11 cellular contexts compared by ENCODE assay signal in genomic region chr5:152688561-152689274, GRCh38.
DNase-seq lines count a peak whose midpoint lies in the region; ATAC-seq, FAIRE-seq and TF ChIP-seq lines count a peak whose summit lies in the region.
"Had no signal": no experiment of that assay in that cellular context is flagged by ENCODE, and none has a peak within 500 bp of the region (broad histone marks: within the 10 kb centered on the region; RNA-seq: fewer than 3 reads in every experiment).

No MANE protein-coding gene starts in this region.

- CTCF ChIA-PET in H1 (lab: Charles Lee; ENCODE audit: partially characterized antibody) = interaction anchor here (0.5 kb wide), 1 partner anchor 294 kb away, joined by 3 read pairs; no protein-coding TSS in a partner anchor

- no peak overlapping the region for H3K27ac ChIP-seq in H1 (ENCODE audit: low read depth, low read length)

- no peaks in the 10 kb centered on the region for H3K4me1 ChIP-seq in H1 (replicated peaks in 1 of 4; ENCODE audit: control insufficient read depth in 3 of 4, insufficient read depth in 4 of 4, low read length in 3 of 4)

- H2BK120ac ChIP-seq in H1 (replicated peaks; ENCODE audit: low read depth, low read length) = no peak overlapping the region

- H3K27ac Mint-ChIP-seq in nephron = peak overlapping the region; percentile 33 to 80 (median 75)

- WGBS in H1 (ENCODE audit: extremely low coverage in 1 of 2, insufficient coverage in 1 of 2, insufficient read length in 1 of 2, insufficient replicate concordance in 2 of 2, low coverage in 1 of 2, low lambda C conversion rate in 2 of 2, missing lambda C conversion rate in 1 of 2), 2 experiments = 94% methylated on average over 3 of the region's 3 CpGs; no CpG with 5 or more reads in 1 of the 2 experiments

- TF ChIP-seq EP300 in H1 (IDR thresholded peaks at IDR 0.05; ENCODE audit: borderline replicate concordance in 1 of 2, low read depth in 2 of 2, low read length in 2 of 2) = no peak

- peaks cover 14% of the 10 kb centered on the region in 2 experiments for H3K9me3 ChIP-seq in H1 (ENCODE audit: insufficient read depth in 2 of 2, low read depth in 1 of 2, low read length in 1 of 2)

- H2BK15ac ChIP-seq in H1 (ENCODE audit: low read length) = no peak overlapping the region

- no peaks in the 10 kb centered on the region for H3K36me3 ChIP-seq in H1 (ENCODE audit: control insufficient read depth in 2 of 4, insufficient read depth in 4 of 4, low read length in 3 of 4)

- no peaks in the 10 kb centered on the region for H4K20me1 ChIP-seq in H1 (replicated peaks in 1 of 2; ENCODE audit: control insufficient read depth in 1 of 2, insufficient read depth in 2 of 2, low read length in 2 of 2)

- H3K27me3 ChIP-seq in H1 (replicated peaks in 1 of 4; ENCODE audit: control insufficient read depth in 3 of 4, extremely low read depth in 1 of 4, insufficient read depth in 3 of 4, low read length in 3 of 4) = no peaks in the 10 kb centered on the region

- DNase-seq in DMS53 (lab: John Stamatoyannopoulos, UW) = peak; percentile 76
- DNase-seq in NCI-H2227 treated with DMSO at 0.1 percent for 48 hours (lab: John Stamatoyannopoulos, UW) = peak; percentile 28
- no peak for DNase-seq in H1 (ENCODE audit: low read depth in 1 of 2, low spot score in 2 of 2)
- DNase-seq in G401 (ENCODE audit: low spot score) = no peak
- no peak for DNase-seq in AML-193 (lab: John Stamatoyannopoulos, UW)
- DNase-seq: activated CD4-positive, alpha-beta T cell treated with anti-CD3 and anti-CD28 coated beads for 1 hour; cerebellar nuclear complex; GDM1 had no signal

- peaks cover 15% of the 10 kb centered on the region for H3K9me3 Mint-ChIP-seq in nephron

- no peak overlapping the region for H2AK5ac ChIP-seq in H1 (ENCODE audit: low read depth, low read length)

- no peak for TF ChIP-seq RAD21 in H1 (IDR thresholded peaks at IDR 0.05 in 1 of 2, conservative IDR thresholded peaks at IDR 0.05 in 1 of 2; ENCODE audit: low read depth in 2 of 2, low read length in 2 of 2)

- no peak for FAIRE-seq in H1 (lab: Jason Lieb, UNC)

- H3K4me1 Mint-ChIP-seq in nephron = peaks cover 9% of the 10 kb centered on the region

- H3K27me3 Mint-ChIP-seq in nephron (ENCODE audit: low read depth) = no peaks in the 10 kb centered on the region

- H3K4me3 Mint-ChIP-seq in nephron = no peak overlapping the region

- H3K23ac ChIP-seq in H1 (ENCODE audit: insufficient read length) = no peak overlapping the region

- H4K5ac ChIP-seq in H1 (ENCODE audit: insufficient read length, low read depth, low read length) = no peak overlapping the region

- in situ Hi-C loops in G401 (cut with HindIII; ENCODE audit: low sequenced_read_pairs) = no loop called here

- no peak overlapping the region for H2BK12ac ChIP-seq in H1 (ENCODE audit: low read depth, low read length)

- H3K4me2 ChIP-seq in H1 (ENCODE audit: insufficient read depth in 1 of 2, low read depth in 2 of 2, low read length in 2 of 2) = no peak overlapping the region

- H3K36me3 Mint-ChIP-seq in nephron (ENCODE audit: low read depth) = no peaks in the 10 kb centered on the region

- H4K91ac ChIP-seq in H1 (replicated peaks; ENCODE audit: insufficient read length, low read length) = no peak overlapping the region

- TF ChIP-seq CTCF in H1 (IDR thresholded peaks at IDR 0.05; ENCODE audit: control extremely low read depth in 1 of 3, insufficient read depth in 1 of 3, low read depth in 1 of 3, low read length in 3 of 3) (no peak), nephron (IDR thresholded peaks at IDR 0.05; ENCODE audit: unreplicated experiment in 3 of 3) (no peak)

- H3K79me2 ChIP-seq in H1 (ENCODE audit: control insufficient read depth in 1 of 2, insufficient read depth in 2 of 2, low read length in 2 of 2) = no peaks in the 10 kb centered on the region

- H3K18ac ChIP-seq in H1 (ENCODE audit: extremely low read depth, low read length) = no peak overlapping the region

- H3K4ac ChIP-seq in H1 (replicated peaks; ENCODE audit: insufficient read length, low read depth, low read length) = no peak overlapping the region

- H2BK5ac ChIP-seq in H1 (ENCODE audit: low read depth, low read length) = no peak overlapping the region

- POLR2A ChIA-PET in H1 (lab: Charles Lee; ENCODE audit: partially characterized antibody) = no interaction called here

- ATAC-seq in HG02571 (IDR thresholded peaks at IDR 0.05; ENCODE audit: unreplicated experiment) (no peak), GM19395 (IDR thresholded peaks at IDR 0.05; ENCODE audit: unreplicated experiment) (no peak)

- no peak overlapping the region for H3K9ac ChIP-seq in H1 (replicated peaks in 1 of 4; ENCODE audit: extremely low read depth in 1 of 4, low read depth in 3 of 4, low read length in 3 of 4)

- no peaks in the 10 kb centered on the region for H3K79me1 ChIP-seq in H1 (ENCODE audit: low read depth, low read length)

- H3K4me3 ChIP-seq in H1 (ENCODE audit: extremely low read depth in 1 of 4, insufficient read depth in 2 of 4, low read depth in 3 of 4, low read length in 4 of 4) = no peak overlapping the region

- peak overlapping the region; percentile 13; the same call in 1 of the 2 replicates for H2AFZ ChIP-seq in H1 (ENCODE audit: low read length)

- no peak overlapping the region for H3K56ac ChIP-seq in H1 (replicated peaks; ENCODE audit: insufficient read length, low read depth, low read length)

- no peaks in the 10 kb centered on the region for H3K23me2 ChIP-seq in H1 (ENCODE audit: low read depth, low read length)

- no peak overlapping the region for H4K8ac ChIP-seq in H1 (ENCODE audit: extremely low read depth, insufficient read depth, low read length)

- no peak for TF ChIP-seq POLR2A in H1 (IDR thresholded peaks at IDR 0.05; ENCODE audit: control extremely low read depth in 1 of 2, low read depth in 2 of 2, low read length in 2 of 2)

- H3K14ac ChIP-seq in H1 (ENCODE audit: insufficient read length) = no peak overlapping the region

- H2BK20ac ChIP-seq in H1 (ENCODE audit: low read length) = no peak overlapping the region

TF ChIP-seq in H1, 55 proteins besides CTCF, POLR2A, EP300 and RAD21:
- TF ChIP-seq MAFK (IDR thresholded peaks at IDR 0.05; ENCODE audit: low read depth, low read length) (peak; percentile 26; the same call in 1 of the 2 replicates), RBBP5 (IDR thresholded peaks at IDR 0.05; ENCODE audit: borderline replicate concordance, low read depth, low read length) (no peak), TBP (IDR thresholded peaks at IDR 0.05; ENCODE audit: low read depth, low read length) (no peak), SIN3A (conservative IDR thresholded peaks at IDR 0.05 in 1 of 2, IDR thresholded peaks at IDR 0.05 in 1 of 2; ENCODE audit: low read depth in 1 of 2, low read length in 2 of 2) (no peak)

Comparison
In these comparisons a context has a peak if more than half of its experiments do, and no peak if none do; other contexts are left out.
1. DNase-seq: peak in DMS53 (single experiment) and NCI-H2227 treated with DMSO at 0.1 percent for 48 hours (single experiment); none in H1 (0 of 2), G401 (single experiment) and AML-193 (0 of 2).